Comparison of ENCODE assay signal across 15 cellular contexts in the genomic region with DNA sequence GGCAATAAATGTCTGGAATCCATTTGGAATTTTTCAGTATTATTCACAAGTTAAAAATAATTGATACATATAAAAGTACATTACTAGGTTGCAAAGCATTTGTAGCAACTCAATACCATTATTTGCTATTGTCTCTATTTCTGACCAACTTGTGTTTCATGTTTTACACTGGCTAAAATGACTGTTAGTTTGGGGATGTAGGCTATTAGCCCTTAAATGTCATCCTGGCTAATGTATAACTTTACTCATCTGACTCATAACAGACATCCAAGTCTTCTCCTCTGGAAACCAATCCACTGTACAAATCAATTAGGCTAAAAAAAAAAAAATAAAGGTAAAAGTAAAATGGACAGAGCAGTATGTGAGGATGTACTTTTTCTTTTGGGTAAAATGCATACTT. TPM values are rescaled to one million over a fixed set of nuclear protein-coding genes. Genes with fewer than 3 reads are reported as not detected.
DNase-seq lines count a peak whose midpoint lies in the region; ATAC-seq and TF ChIP-seq lines count a peak whose summit lies in the region.
"Had no signal": no experiment of that assay in that cellular context is flagged by ENCODE, and none has a peak within 500 bp of the region (broad histone marks: within the 10 kb centered on the region; RNA-seq: fewer than 3 reads in every experiment).

No MANE protein-coding gene starts in this region.

- in situ Hi-C loops in gastrocnemius medialis (cut with MboI; ENCODE audit: low sequenced_read_pairs in 4 of 4) = no loop called here

- TF ChIP-seq POLR2A in gastrocnemius medialis (IDR thresholded peaks at IDR 0.05) = no peak

- ATAC-seq in GM21737 (IDR thresholded peaks at IDR 0.05; ENCODE audit: unreplicated experiment) (peak; percentile 62), HG03378 (IDR thresholded peaks at IDR 0.05; ENCODE audit: unreplicated experiment) (peak; percentile 52), gastrocnemius medialis (no peak)

- H3K27ac ChIP-seq in gastrocnemius medialis = no peak overlapping the region
- H3K27ac ChIP-seq: KMS-11, suprapubic skin had no signal

- H3K27me3 ChIP-seq in gastrocnemius medialis = no peaks in the 10 kb centered on the region
- H3K27me3 ChIP-seq: suprapubic skin had no signal

- no peaks in the 10 kb centered on the region for H3K36me3 ChIP-seq in gastrocnemius medialis
- H3K36me3 ChIP-seq: suprapubic skin had no signal

- H3K4me3 ChIP-seq in fibroblast of mammary gland (ENCODE audit: control insufficient read depth, low read depth, low read length) = no peak overlapping the region
- no peak overlapping the region for H3K4me3 ChIP-seq in gastrocnemius medialis
- H3K4me3 ChIP-seq: suprapubic skin had no signal

- intact Hi-C loops in gastrocnemius medialis (cut with DNase I; ENCODE audit: low total_unique reads) = no loop called here

- H3K9me3 ChIP-seq in gastrocnemius medialis = no peaks in the 10 kb centered on the region
- H3K9me3 ChIP-seq: suprapubic skin had no signal

- H3K4me1 ChIP-seq in gastrocnemius medialis = peaks cover 0 to 16% of the 10 kb centered on the region in 2 donors

- DNase-seq in ELR (ENCODE audit: low read depth) (peak; percentile 11), fibroblast of mammary gland (ENCODE audit: low read depth) (peak; percentile 36), AG20443 (ENCODE audit: low spot score) (no peak), T-helper 2 cell (no peak), NCI-H1417 treated with DMSO at 0.1 percent for 48 hours (lab: John Stamatoyannopoulos, UW) (no peak), gastrocnemius medialis (no peak)
- DNase-seq: activated CD8-positive, alpha-beta memory T cell treated with anti-CD3 and anti-CD28 coated beads for 24 hours; CD8-positive, alpha-beta memory T cell; H9; NCI-H2227 treated with DMSO at 0.1 percent for 48 hours; stimulated activated CD4-positive, alpha-beta T cell treated with anti-CD3 and anti-CD28 coated beads, Interleukin-2, amount 100 ng/mL, for 48 hours had no signal

- TF ChIP-seq CTCF in fibroblast of mammary gland (conservative IDR thresholded peaks at IDR 0.05; ENCODE audit: control insufficient read depth, insufficient read depth, low read depth, low read length) = no peak
- TF ChIP-seq CTCF in gastrocnemius medialis (IDR thresholded peaks at IDR 0.05 in 4 of 5, conservative IDR thresholded peaks at IDR 0.05 in 1 of 5) = no peak

RNA-seq across cellular contexts. Expression of a gene that starts 20.7 kb away (rescaled TPM):
- total RNA-seq in gastrocnemius medialis = 10 to 100 TPM in 3 of 4 donors, 1 to 10 TPM in 1; 6.3 to 15.3 (median 13.5) TPM

Comparison
In these comparisons a context has a peak if more than half of its experiments do, and no peak if none do; other contexts are left out.
1. DNase-seq: peak in ELR (single experiment) and fibroblast of mammary gland (single experiment); none in AG20443 (single experiment), T-helper 2 cell (0 of 5), NCI-H1417 treated with DMSO at 0.1 percent for 48 hours (single experiment) and gastrocnemius medialis (0 of 2).
2. ATAC-seq: peak in GM21737 (single experiment) and HG03378 (single experiment); none in gastrocnemius medialis (0 of 2).